Comparison of ENCODE assay signal across 1 cellular context in the genomic region with DNA sequence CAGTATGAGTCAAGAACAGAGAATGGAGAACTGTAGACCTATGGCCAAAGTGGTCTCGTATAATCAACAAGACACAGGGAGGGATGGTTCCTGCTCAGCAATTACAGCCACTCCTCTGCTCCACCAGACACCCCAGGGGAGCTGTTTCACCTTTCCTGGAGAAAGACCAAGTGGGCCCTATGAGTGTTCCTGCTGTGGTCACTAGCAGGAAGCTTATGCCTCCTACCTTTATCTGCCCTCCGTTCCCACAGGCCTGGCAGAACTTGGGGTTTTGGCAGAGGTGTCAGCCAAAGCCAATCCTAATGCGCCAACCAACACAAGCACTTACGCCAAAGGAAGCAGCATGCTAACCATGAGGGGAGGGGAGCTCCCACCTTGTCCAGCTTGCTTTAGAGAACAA.
TF ChIP-seq lines count a peak whose summit lies in the region.

No MANE protein-coding gene starts in this region.

TF ChIP-seq in GM23338, 12 proteins besides CTCF, POLR2A, EP300 and RAD21 (continued from another document):
- TF ChIP-seq, protein P1, sequence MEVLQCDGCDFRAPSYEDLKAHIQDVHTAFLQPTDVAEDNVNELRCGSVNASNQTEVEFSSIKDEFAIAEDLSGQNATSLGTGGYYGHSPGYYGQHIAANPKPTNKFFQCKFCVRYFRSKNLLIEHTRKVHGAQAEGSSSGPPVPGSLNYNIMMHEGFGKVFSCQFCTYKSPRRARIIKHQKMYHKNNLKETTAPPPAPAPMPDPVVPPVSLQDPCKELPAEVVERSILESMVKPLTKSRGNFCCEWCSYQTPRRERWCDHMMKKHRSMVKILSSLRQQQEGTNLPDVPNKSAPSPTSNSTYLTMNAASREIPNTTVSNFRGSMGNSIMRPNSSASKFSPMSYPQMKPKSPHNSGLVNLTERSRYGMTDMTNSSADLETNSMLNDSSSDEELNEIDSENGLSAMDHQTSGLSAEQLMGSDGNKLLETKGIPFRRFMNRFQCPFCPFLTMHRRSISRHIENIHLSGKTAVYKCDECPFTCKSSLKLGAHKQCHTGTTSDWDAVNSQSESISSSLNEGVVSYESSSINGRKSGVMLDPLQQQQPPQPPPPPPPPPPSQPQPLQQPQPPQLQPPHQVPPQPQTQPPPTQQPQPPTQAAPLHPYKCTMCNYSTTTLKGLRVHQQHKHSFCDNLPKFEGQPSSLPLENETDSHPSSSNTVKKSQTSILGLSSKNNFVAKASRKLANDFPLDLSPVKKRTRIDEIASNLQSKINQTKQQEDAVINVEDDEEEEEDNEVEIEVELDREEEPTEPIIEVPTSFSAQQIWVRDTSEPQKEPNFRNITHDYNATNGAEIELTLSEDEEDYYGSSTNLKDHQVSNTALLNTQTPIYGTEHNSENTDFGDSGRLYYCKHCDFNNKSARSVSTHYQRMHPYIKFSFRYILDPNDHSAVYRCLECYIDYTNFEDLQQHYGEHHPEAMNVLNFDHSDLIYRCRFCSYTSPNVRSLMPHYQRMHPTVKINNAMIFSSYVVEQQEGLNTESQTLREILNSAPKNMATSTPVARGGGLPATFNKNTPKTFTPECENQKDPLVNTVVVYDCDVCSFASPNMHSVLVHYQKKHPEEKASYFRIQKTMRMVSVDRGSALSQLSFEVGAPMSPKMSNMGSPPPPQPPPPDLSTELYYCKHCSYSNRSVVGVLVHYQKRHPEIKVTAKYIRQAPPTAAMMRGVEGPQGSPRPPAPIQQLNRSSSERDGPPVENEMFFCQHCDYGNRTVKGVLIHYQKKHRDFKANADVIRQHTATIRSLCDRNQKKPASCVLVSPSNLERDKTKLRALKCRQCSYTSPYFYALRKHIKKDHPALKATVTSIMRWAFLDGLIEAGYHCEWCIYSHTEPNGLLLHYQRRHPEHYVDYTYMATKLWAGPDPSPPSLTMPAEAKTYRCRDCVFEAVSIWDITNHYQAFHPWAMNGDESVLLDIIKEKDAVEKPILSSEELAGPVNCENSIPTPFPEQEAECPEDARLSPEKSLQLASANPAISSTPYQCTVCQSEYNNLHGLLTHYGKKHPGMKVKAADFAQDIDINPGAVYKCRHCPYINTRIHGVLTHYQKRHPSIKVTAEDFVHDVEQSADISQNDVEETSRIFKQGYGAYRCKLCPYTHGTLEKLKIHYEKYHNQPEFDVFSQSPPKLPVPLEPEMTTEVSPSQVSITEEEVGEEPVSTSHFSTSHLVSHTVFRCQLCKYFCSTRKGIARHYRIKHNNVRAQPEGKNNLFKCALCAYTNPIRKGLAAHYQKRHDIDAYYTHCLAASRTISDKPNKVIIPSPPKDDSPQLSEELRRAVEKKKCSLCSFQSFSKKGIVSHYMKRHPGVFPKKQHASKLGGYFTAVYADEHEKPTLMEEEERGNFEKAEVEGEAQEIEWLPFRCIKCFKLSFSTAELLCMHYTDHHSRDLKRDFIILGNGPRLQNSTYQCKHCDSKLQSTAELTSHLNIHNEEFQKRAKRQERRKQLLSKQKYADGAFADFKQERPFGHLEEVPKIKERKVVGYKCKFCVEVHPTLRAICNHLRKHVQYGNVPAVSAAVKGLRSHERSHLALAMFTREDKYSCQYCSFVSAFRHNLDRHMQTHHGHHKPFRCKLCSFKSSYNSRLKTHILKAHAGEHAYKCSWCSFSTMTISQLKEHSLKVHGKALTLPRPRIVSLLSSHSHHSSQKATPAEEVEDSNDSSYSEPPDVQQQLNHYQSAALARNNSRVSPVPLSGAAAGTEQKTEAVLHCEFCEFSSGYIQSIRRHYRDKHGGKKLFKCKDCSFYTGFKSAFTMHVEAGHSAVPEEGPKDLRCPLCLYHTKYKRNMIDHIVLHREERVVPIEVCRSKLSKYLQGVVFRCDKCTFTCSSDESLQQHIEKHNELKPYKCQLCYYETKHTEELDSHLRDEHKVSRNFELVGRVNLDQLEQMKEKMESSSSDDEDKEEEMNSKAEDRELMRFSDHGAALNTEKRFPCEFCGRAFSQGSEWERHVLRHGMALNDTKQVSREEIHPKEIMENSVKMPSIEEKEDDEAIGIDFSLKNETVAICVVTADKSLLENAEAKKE (CRISPR knock-in tag; IDR thresholded peaks at IDR 0.05), result no peak
